Comparison of ENCODE assay signal across 15 cellular contexts in genomic region chr19:43563816-43564215, GRCh38. TPM values are rescaled to one million over a fixed set of nuclear protein-coding genes. Genes with fewer than 3 reads are reported as not detected.
A peak's percentile ranks its signal among the peaks of the same experiment; 100 is the strongest.
DNase-seq lines count a peak whose midpoint lies in the region; ATAC-seq, FAIRE-seq and TF ChIP-seq lines count a peak whose summit lies in the region.
"Had no signal": no experiment of that assay in that cellular context is flagged by ENCODE, and none has a peak within 500 bp of the region (broad histone marks: within the 10 kb centered on the region; RNA-seq: fewer than 3 reads in every experiment).

No MANE protein-coding gene starts in this region.

- peak overlapping the region; percentile 96 for H3K27ac Mint-ChIP-seq in CD4-positive, alpha-beta T cell
- peak overlapping the region; percentile 81 to 97 (median 89) for H3K27ac Mint-ChIP-seq in IgD-negative memory B cell

- H3K4me1 Mint-ChIP-seq in CD4-positive, alpha-beta T cell (ENCODE audit: low read depth) = peaks cover 62% of the 10 kb centered on the region
- H3K4me1 Mint-ChIP-seq in IgD-negative memory B cell = peaks cover 25 to 38% (median 32%) of the 10 kb centered on the region in 3 donors

- no peak for TF ChIP-seq CTCF in CD4-positive, alpha-beta T cell (IDR thresholded peaks at IDR 0.05)
- no peak for TF ChIP-seq CTCF in ascending aorta (IDR thresholded peaks at IDR 0.05)
- no peak for TF ChIP-seq CTCF in neutrophil (IDR thresholded peaks at IDR 0.05)

- H3K4me1 ChIP-seq in ascending aorta (peaks cover 4 to 13% of the 10 kb centered on the region in 2 donors), neutrophil (ENCODE audit: control insufficient read depth in 1 of 2, insufficient read depth in 1 of 2, low read depth in 1 of 2, low read length in 1 of 2) (peaks cover 20 to 27% of the 10 kb centered on the region in 2 experiments)
- H3K4me1 ChIP-seq: HAP-1 had no signal

- no peak for DNase-seq in CD4-positive, alpha-beta T cell
- DNase-seq in ascending aorta (ENCODE audit: low spot score in 2 of 2) (no peak), frontal cortex (ENCODE audit: low spot score in 2 of 2) (no peak), occipital lobe (lab: John Stamatoyannopoulos, UW) (no peak), ecto neural progenitor cell (ENCODE audit: low spot score) (no peak)
- DNase-seq: Calu3, NCI-H1048, NCI-H446 treated with DMSO at 0.1 percent for 48 hours, retina had no signal

- H3K4me3 ChIP-seq in ascending aorta (no peak overlapping the region), neutrophil (ENCODE audit: low read depth in 1 of 2, low read length in 1 of 2) (no peak overlapping the region)
- H3K4me3 ChIP-seq: HAP-1 had no signal

- peaks cover 7 to 12% of the 10 kb centered on the region in 2 donors for H3K36me3 ChIP-seq in ascending aorta
- peaks cover 10% of the 10 kb centered on the region for H3K36me3 ChIP-seq in neutrophil
- H3K36me3 ChIP-seq: HAP-1 had no signal

- FAIRE-seq in frontal cortex (lab: Jason Lieb, UNC) = no peak
- FAIRE-seq: endometrium, islet of Langerhans had no signal

- H3K9me3 ChIP-seq in CD4-positive, alpha-beta T cell (ENCODE audit: control insufficient read depth, low read length) = no peaks in the 10 kb centered on the region
- H3K9me3 ChIP-seq in ascending aorta (no peaks in the 10 kb centered on the region), neutrophil (no peaks in the 10 kb centered on the region)
- H3K9me3 ChIP-seq: HAP-1 had no signal

- H3K4me3 Mint-ChIP-seq in CD4-positive, alpha-beta T cell = peak overlapping the region; percentile 28
- peak overlapping the region in 2 of 4 donors; percentile 4 to 37 for H3K4me3 Mint-ChIP-seq in IgD-negative memory B cell

- peak overlapping the region; percentile 82 for H3K27ac ChIP-seq in CD4-positive, alpha-beta T cell (ENCODE audit: low read depth, low read length)
- peak overlapping the region; percentile 73 to 84 for H3K27ac ChIP-seq in ascending aorta
- H3K27ac ChIP-seq in neutrophil = peak overlapping the region; percentile 94

- intact Hi-C loops in CD4-positive, alpha-beta T cell (cut with DNase I, micrococcal nuclease) = loop anchor here in 1 of 2 experiments (5.0 kb wide), 1 partner anchor 37 kb away; the partner anchor contains the start of gene ETHE1
- intact Hi-C loops in ascending aorta (cut with DNase I) = no loop called here

- peaks cover 29% of the 10 kb centered on the region for H3K36me3 Mint-ChIP-seq in CD4-positive, alpha-beta T cell (ENCODE audit: low read depth)
- H3K36me3 Mint-ChIP-seq in IgD-negative memory B cell = peaks cover 11% of the 10 kb centered on the region

- CTCF ChIA-PET in CD4-positive, alpha-beta T cell (lab: Charles Lee) = interaction anchor here (6.0 kb wide), 1 partner anchor 31 kb away, joined by 31 read pairs; the partner anchor contains the start of genes IRGQ and ZNF576

- H3K9me3 Mint-ChIP-seq in CD4-positive, alpha-beta T cell = no peaks in the 10 kb centered on the region
- peaks cover 0 to 1% (median 0%) of the 10 kb centered on the region in 3 donors for H3K9me3 Mint-ChIP-seq in IgD-negative memory B cell

- ATAC-seq in CD4-positive, alpha-beta T cell (ENCODE audit: poor library complexity) = no peak

- POLR2A ChIA-PET in CD4-positive, alpha-beta T cell (lab: Charles Lee) = interaction anchor here (1.1 to 6.4 kb wide), 3 partner anchors 9 to 32 kb away, joined by 3 to 40 read pairs (median 5); partner anchors contain the start of genes IRGQ and ZNF576

- H3K27me3 ChIP-seq in CD4-positive, alpha-beta T cell (ENCODE audit: control insufficient read depth, insufficient read depth, low read length) = no peaks in the 10 kb centered on the region
- H3K27me3 ChIP-seq in ascending aorta = no peaks in the 10 kb centered on the region
- H3K27me3 ChIP-seq in neutrophil = no peaks in the 10 kb centered on the region

- no peaks in the 10 kb centered on the region for H3K27me3 Mint-ChIP-seq in CD4-positive, alpha-beta T cell
- peaks cover 2% of the 10 kb centered on the region for H3K27me3 Mint-ChIP-seq in IgD-negative memory B cell

RNA-seq across cellular contexts. Expression of gene XRCC1, which starts 11.5 kb away (rescaled TPM):
- total RNA-seq in CD4-positive, alpha-beta T cell = 10 to 100 TPM; 25.1 to 26.2 TPM
- 23.6 TPM for polyA plus RNA-seq in IgD-negative memory B cell
- total RNA-seq in ascending aorta = 6.4 TPM
- 13.9 TPM for total RNA-seq in frontal cortex
- 12.8 TPM for total RNA-seq in occipital lobe

RNA-seq across cellular contexts. Expression of gene PINLYP, which starts 11.8 kb away (rescaled TPM):
- not detected for total RNA-seq in CD4-positive, alpha-beta T cell
- not detected for polyA plus RNA-seq in IgD-negative memory B cell
- total RNA-seq in ascending aorta (2.2 TPM), frontal cortex (6.9 TPM), occipital lobe (13.3 TPM)

RNA-seq across cellular contexts. Expression of gene ZNF575, which starts 30.8 kb away (rescaled TPM):
- total RNA-seq in CD4-positive, alpha-beta T cell = 1 to 10 TPM; 2.6 to 2.7 TPM
- polyA plus RNA-seq in IgD-negative memory B cell = 2.9 TPM
- total RNA-seq in ascending aorta = not detected
- total RNA-seq in frontal cortex = 0.82 TPM
- 0.62 TPM for total RNA-seq in occipital lobe
- total RNA-seq: glomerular endothelial cell had no signal

RNA-seq across cellular contexts. Expression of gene IRGQ, which starts 32.1 kb away (rescaled TPM):
- 10 to 100 TPM; 28.9 to 29.8 TPM for total RNA-seq in CD4-positive, alpha-beta T cell
- polyA plus RNA-seq in IgD-negative memory B cell = 1.0 TPM
- total RNA-seq in ascending aorta (17.2 TPM), frontal cortex (140 TPM), occipital lobe (105 TPM)

RNA-seq across cellular contexts. Expression of gene ZNF576, which starts 32.6 kb away (rescaled TPM):
- 1 to 10 TPM; 4.1 to 4.8 TPM for total RNA-seq in CD4-positive, alpha-beta T cell
- polyA plus RNA-seq in IgD-negative memory B cell = 9.9 TPM
- total RNA-seq in ascending aorta (3.1 TPM), frontal cortex (5.3 TPM), occipital lobe (5.1 TPM)
